4 cellular contexts compared by ENCODE assay signal in the genomic region with DNA sequence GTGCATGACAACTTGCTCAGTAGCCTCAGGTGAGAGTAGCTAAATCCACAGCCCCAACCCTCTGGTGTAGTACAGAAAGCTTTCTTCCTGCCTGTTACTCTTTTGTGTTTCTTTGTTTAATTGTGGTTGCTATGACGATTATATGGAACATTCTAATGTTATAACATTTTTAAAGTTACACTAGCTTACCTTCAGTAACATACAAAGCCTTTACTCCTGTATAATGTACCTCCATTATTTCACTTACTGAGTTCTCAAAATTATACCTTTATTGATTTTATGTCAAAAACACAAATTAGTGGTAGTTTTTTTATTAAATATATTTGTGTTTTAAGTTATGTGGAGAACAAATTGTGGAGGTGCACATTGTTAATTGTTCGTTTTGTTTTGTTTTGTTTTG. TPM values are rescaled to one million over a fixed set of nuclear protein-coding genes. Genes with fewer than 3 reads are reported as not detected.
"Had no signal": no experiment of that assay in that cellular context is flagged by ENCODE, and none has a peak within 500 bp of the region (broad histone marks: within the 10 kb centered on the region; RNA-seq: fewer than 3 reads in every experiment).

TSS of gene CDY1B (minus strand) at position 101 of the 400 bp plus-strand sequence. CDS start 331 bp downstream, outside the sequence.

RNA-seq across cellular contexts. Expression of gene CDY1B, which starts in this region (rescaled TPM):
- polyA plus RNA-seq: adipose tissue, adrenal gland, aorta, cardiac muscle cell had no signal
